In genomic region chrX:47658301-47658683, GRCh38 we compare ENCODE assay signal across 8 cellular contexts. TPM values are rescaled to one million over a fixed set of nuclear protein-coding genes. Genes with fewer than 3 reads are reported as not detected.
DNase-seq lines count a peak whose midpoint lies in the region; ATAC-seq, FAIRE-seq and TF ChIP-seq lines count a peak whose summit lies in the region.

No MANE protein-coding gene starts in this region.

- H3K79me2 ChIP-seq in HCT116 (ENCODE audit: insufficient read depth, low read length), result peaks cover 10% of the 10 kb centered on the region
- H3K79me2 ChIP-seq in hepatocyte, result peaks cover 3% of the 10 kb centered on the region

- H3K4me1 ChIP-seq in HCT116 (ENCODE audit: control insufficient read depth in 1 of 2, insufficient read depth in 2 of 2, low read length in 2 of 2) (peaks cover 5 to 24% of the 10 kb centered on the region in 2 experiments; a peak in 3 of 4 replicates), hepatocyte (ENCODE audit: insufficient read depth) (no peaks in the 10 kb centered on the region), small intestine (ENCODE audit: control insufficient read depth in 2 of 2, insufficient read depth in 1 of 2, low read depth in 1 of 2, low read length in 1 of 2) (no peaks in the 10 kb centered on the region)

- H3K27me3 ChIP-seq in HCT116 (ENCODE audit: insufficient read depth, low read length) (no peaks in the 10 kb centered on the region), hepatocyte (no peaks in the 10 kb centered on the region), small intestine (ENCODE audit: control insufficient read depth in 2 of 2, insufficient read depth in 2 of 2, low read length in 2 of 2) (no peaks in the 10 kb centered on the region)

- H3K9me2 ChIP-seq in HCT116 (ENCODE audit: insufficient read depth) (no peaks in the 10 kb centered on the region), hepatocyte (replicated peaks; ENCODE audit: insufficient read depth) (no peaks in the 10 kb centered on the region)

- 37% methylated on average over 13 of the region's 13 CpGs for WGBS in hepatocyte (ENCODE audit: low lambda C conversion rate, missing lambda C conversion rate)
- 1 to 33% (median 9%) methylated on average over 13 of the region's 13 CpGs for WGBS in small intestine, 3 donors

- intact Hi-C loops in HCT116 (cut with micrococcal nuclease), result no loop called here

- no peaks in the 10 kb centered on the region for H4K20me1 ChIP-seq in HCT116 (ENCODE audit: insufficient read depth)
- no peaks in the 10 kb centered on the region for H4K20me1 ChIP-seq in hepatocyte (ENCODE audit: insufficient read depth, poor library complexity, severe bottlenecking)

- no peak for ATAC-seq in HCT116
- ATAC-seq in HG03354 (IDR thresholded peaks at IDR 0.05; ENCODE audit: poor library complexity, severe bottlenecking, unreplicated experiment), result no peak

- H3K27ac ChIP-seq in HCT116 (ENCODE audit: low read depth, low read length), result peak overlapping the region; percentile 92
- H3K27ac ChIP-seq in hepatocyte, result peak overlapping the region; percentile 99
- peak overlapping the region; percentile 30 to 100 for H3K27ac ChIP-seq in small intestine (ENCODE audit: low read depth in 1 of 2, low read length in 1 of 2)

- H3K9ac ChIP-seq in HCT116 (ENCODE audit: low read length), result peak overlapping the region; percentile 82

- peaks cover 16 to 24% of the 10 kb centered on the region in 2 experiments for H3K36me3 ChIP-seq in HCT116 (ENCODE audit: control insufficient read depth in 1 of 2, insufficient read depth in 2 of 2, low read length in 2 of 2)
- no peaks in the 10 kb centered on the region for H3K36me3 ChIP-seq in hepatocyte (replicated peaks; ENCODE audit: insufficient read depth, low read depth)
- peaks cover 2 to 3% of the 10 kb centered on the region in 2 donors for H3K36me3 ChIP-seq in small intestine (ENCODE audit: control insufficient read depth in 2 of 2, insufficient read depth in 2 of 2, low read length in 2 of 2)

- H3K27ac Mint-ChIP-seq in activated CD4-positive, alpha-beta memory T cell treated with anti-CD3 and anti-CD28 coated beads, Interleukin-2, amount 10 ng/mL, durations not matched to agents 7 days and 5 days, result peak overlapping the region; percentile 98

- H2AFZ ChIP-seq in HCT116 (ENCODE audit: low read depth, low read length, poor library complexity, severe bottlenecking), result no peak overlapping the region
- peak overlapping the region; percentile 57 for H2AFZ ChIP-seq in hepatocyte

- POLR2A ChIA-PET in HCT116 (lab: Charles Lee), result no interaction called here
- POLR2A ChIA-PET in activated CD4-positive, alpha-beta memory T cell treated with anti-CD3 and anti-CD28 coated beads, Interleukin-2, amount 10 ng/mL, durations not matched to agents 7 days and 5 days (lab: Charles Lee), result no interaction called here

- DNase-seq in HCT116 (ENCODE audit: low read depth, low spot score), result no peak
- DNase-seq in activated CD4-positive, alpha-beta memory T cell treated with anti-CD3 and anti-CD28 coated beads, Interleukin-2, amount 10 ng/mL, durations not matched to agents 7 days and 5 days, result no peak
- no peak for DNase-seq in hepatocyte (ENCODE audit: low spot score)
- DNase-seq in small intestine, result no peak
- DNase-seq in NCI-H1930 (lab: John Stamatoyannopoulos, UW), result no peak
- no peak for DNase-seq in GM10266 (ENCODE audit: extremely low spot score)
- no peak for DNase-seq in A172 (ENCODE audit: low spot score)

- H3K4me3 Mint-ChIP-seq in activated CD4-positive, alpha-beta memory T cell treated with anti-CD3 and anti-CD28 coated beads, Interleukin-2, amount 10 ng/mL, durations not matched to agents 7 days and 5 days, result peak overlapping the region; percentile 86

- no peaks in the 10 kb centered on the region for H3K9me3 Mint-ChIP-seq in activated CD4-positive, alpha-beta memory T cell treated with anti-CD3 and anti-CD28 coated beads, Interleukin-2, amount 10 ng/mL, durations not matched to agents 7 days and 5 days

- peak overlapping the region; percentile 85 for H3K4me2 ChIP-seq in HCT116 (ENCODE audit: low read length)
- H3K4me2 ChIP-seq in hepatocyte, result peak overlapping the region; percentile 75

- no peaks in the 10 kb centered on the region for H3K9me3 ChIP-seq in HCT116 (ENCODE audit: control insufficient read depth in 1 of 2, insufficient read depth in 1 of 2, low read depth in 1 of 2, low read length in 2 of 2)
- H3K9me3 ChIP-seq in hepatocyte (ENCODE audit: low read depth), result no peaks in the 10 kb centered on the region
- H3K9me3 ChIP-seq in small intestine (ENCODE audit: control insufficient read depth, low read depth), result no peaks in the 10 kb centered on the region

- H3K4me3 ChIP-seq in HCT116 (replicated peaks in 1 of 2; ENCODE audit: low read depth in 1 of 2, low read length in 2 of 2) (peak overlapping the region; percentile 68 to 78), hepatocyte (peak overlapping the region; percentile 38), small intestine (ENCODE audit: low read depth in 1 of 2, low read length in 2 of 2) (peak overlapping the region in 1 of 2 donors; percentile 22)

- no peaks in the 10 kb centered on the region for H3K27me3 Mint-ChIP-seq in activated CD4-positive, alpha-beta memory T cell treated with anti-CD3 and anti-CD28 coated beads, Interleukin-2, amount 10 ng/mL, durations not matched to agents 7 days and 5 days

- CTCF ChIA-PET in HCT116 (lab: Charles Lee), result no interaction called here
- CTCF ChIA-PET in activated CD4-positive, alpha-beta memory T cell treated with anti-CD3 and anti-CD28 coated beads, Interleukin-2, amount 10 ng/mL, durations not matched to agents 7 days and 5 days (lab: Charles Lee), result no interaction called here

- RAD21 ChIA-PET in HCT116 (lab: Charles Lee; ENCODE audit: low non-redundant PET in 1 of 2, low total read pairs in 2 of 2, uncharacterized antibody in 2 of 2, unreplicated experiment in 2 of 2), result no interaction called here

- H3K36me3 Mint-ChIP-seq in activated CD4-positive, alpha-beta memory T cell treated with anti-CD3 and anti-CD28 coated beads, Interleukin-2, amount 10 ng/mL, durations not matched to agents 7 days and 5 days (ENCODE audit: low read depth), result peaks cover 49% of the 10 kb centered on the region

- no peak for TF ChIP-seq POLR2A in HCT116 (IDR thresholded peaks at IDR 0.05; ENCODE audit: borderline replicate concordance, extremely low read depth, insufficient read depth, insufficient read length)

- TSS peak; percentile 59 for BruUV-seq in HCT116 (replicated peaks; lab: Mats Ljungman, UMichigan)

- H3K4me1 Mint-ChIP-seq in activated CD4-positive, alpha-beta memory T cell treated with anti-CD3 and anti-CD28 coated beads, Interleukin-2, amount 10 ng/mL, durations not matched to agents 7 days and 5 days, result peaks cover 48% of the 10 kb centered on the region

- no peak for FAIRE-seq in small intestine (lab: Jason Lieb, UNC)

- TF ChIP-seq RAD21 in HCT116 (IDR thresholded peaks at IDR 0.05; ENCODE audit: low read depth), result no peak

- TF ChIP-seq CTCF in HCT116 (IDR thresholded peaks at IDR 0.05 in 2 of 3, conservative IDR thresholded peaks at IDR 0.05 in 1 of 3; ENCODE audit: borderline replicate concordance in 1 of 3, insufficient read depth in 1 of 3, low read depth in 2 of 3, low read length in 2 of 3), result no peak
- no peak for TF ChIP-seq CTCF in hepatocyte (IDR thresholded peaks at IDR 0.05; ENCODE audit: poor library complexity)
- TF ChIP-seq CTCF in GM10266 (IDR thresholded peaks at IDR 0.05; ENCODE audit: control insufficient read depth, insufficient read depth, low read depth, missing control alignments), result no peak

RNA-seq across cellular contexts. Expression of gene UXT, which starts 0.7 kb away (rescaled TPM):
- total RNA-seq in HCT116 (2021; ENCODE audit: unreplicated experiment) (106 TPM), hepatocyte (96.1 and 111 TPM in 2 replicates)
- polyA plus RNA-seq in HCT116 (2012), result 175 and 192 TPM in 2 replicates
- 100 to 1,000 TPM; 162 to 167 TPM for total RNA-seq in activated CD4-positive, alpha-beta memory T cell treated with anti-CD3 and anti-CD28 coated beads, Interleukin-2, amount 10 ng/mL, durations not matched to agents 7 days and 5 days
- polyA plus RNA-seq in hepatocyte (130 and 141 TPM in 2 replicates), small intestine (100 to 1,000 TPM; 131 to 221 (median 167) TPM)
- total RNA-seq in A172 (2014; rRNA removed; shearing (Covaris generic)), result 154 and 183 TPM in 2 replicates

RNA-seq across cellular contexts. Expression of gene ELK1, which starts 7.9 kb away (rescaled TPM):
- total RNA-seq in HCT116 (2021; ENCODE audit: unreplicated experiment) (57.0 TPM), hepatocyte (19.8 and 24.4 TPM in 2 replicates)
- polyA plus RNA-seq in HCT116 (2012), result 25.2 and 26.1 TPM in 2 replicates
- total RNA-seq in activated CD4-positive, alpha-beta memory T cell treated with anti-CD3 and anti-CD28 coated beads, Interleukin-2, amount 10 ng/mL, durations not matched to agents 7 days and 5 days, result 10 to 100 TPM; 68.9 to 74.9 TPM
- polyA plus RNA-seq in hepatocyte (29.6 and 32.0 TPM in 2 replicates), small intestine (10 to 100 TPM in 2 of 3 donors, 1 to 10 TPM in 1; 8.7 to 20.7 (median 11.6) TPM)
- 27.2 and 31.2 TPM in 2 replicates for total RNA-seq in A172 (2014; rRNA removed; shearing (Covaris generic))

RNA-seq across cellular contexts. Expression of gene CFP, which starts 28.6 kb away (rescaled TPM):
- 1.3 TPM for total RNA-seq in HCT116 (2021; ENCODE audit: unreplicated experiment)
- 0.99 and 1.0 TPM in 2 replicates for polyA plus RNA-seq in HCT116 (2012)
- total RNA-seq in activated CD4-positive, alpha-beta memory T cell treated with anti-CD3 and anti-CD28 coated beads, Interleukin-2, amount 10 ng/mL, durations not matched to agents 7 days and 5 days, result 10 to 100 TPM; 15.7 to 18.6 TPM
- 0.23 TPM in 1 of 2 replicates, not detected in the other for total RNA-seq in hepatocyte
- 0.17 and 0.58 TPM in 2 replicates for polyA plus RNA-seq in hepatocyte
- 1 to 10 TPM in 2 of 3 donors, under 1 TPM in 1; 0.45 to 5.5 (median 4.1) TPM for polyA plus RNA-seq in small intestine
- total RNA-seq in A172 (2014; rRNA removed; shearing (Covaris generic)), result 0.05 and 0.43 TPM in 2 replicates

RNA-seq across cellular contexts. Expression of gene SYN1, which starts 38.6 kb away (rescaled TPM):
- total RNA-seq in HCT116 (2021; ENCODE audit: unreplicated experiment), result 0.86 TPM
- polyA plus RNA-seq in HCT116 (2012), result 0.30 and 0.40 TPM in 2 replicates
- under 1 TPM; 0.18 to 0.40 TPM for total RNA-seq in activated CD4-positive, alpha-beta memory T cell treated with anti-CD3 and anti-CD28 coated beads, Interleukin-2, amount 10 ng/mL, durations not matched to agents 7 days and 5 days
- total RNA-seq in hepatocyte, result 0.43 and 1.2 TPM in 2 replicates
- polyA plus RNA-seq in hepatocyte, result 3.7 and 4.6 TPM in 2 replicates
- 1 to 10 TPM in 1 of 3 donors, under 1 TPM in 1, not detected in 1; 0.27 to 3.0 TPM for polyA plus RNA-seq in small intestine
- 0.38 TPM in 1 of 2 replicates, not detected in the other for total RNA-seq in A172 (2014; rRNA removed; shearing (Covaris generic))
